Comparison of ENCODE assay signal across 24 cellular contexts in the genomic region with DNA sequence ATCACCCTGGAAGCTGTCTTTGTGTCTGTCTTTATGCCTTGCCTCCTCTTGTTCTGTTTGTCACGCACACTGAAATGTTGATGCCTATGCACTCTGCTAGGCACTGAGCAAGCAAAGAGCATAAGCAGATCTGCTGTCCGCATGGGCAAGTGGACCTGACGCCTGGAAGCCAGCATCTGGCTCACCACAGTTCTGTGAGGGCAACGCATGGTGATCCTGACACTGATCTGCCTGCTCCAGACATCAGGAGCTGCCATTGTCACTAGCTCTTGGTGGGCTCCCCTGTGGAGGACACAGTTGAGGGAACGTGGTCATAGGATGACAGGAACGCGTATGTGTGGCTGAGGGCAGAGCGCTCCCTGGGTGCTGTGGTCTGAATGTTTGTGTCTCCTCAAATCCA.
DNase-seq lines count a peak whose midpoint lies in the region; FAIRE-seq and TF ChIP-seq lines count a peak whose summit lies in the region.
"Had no signal": no experiment of that assay in that cellular context is flagged by ENCODE, and none has a peak within 500 bp of the region (broad histone marks: within the 10 kb centered on the region; RNA-seq: fewer than 3 reads in every experiment).

No MANE protein-coding gene starts in this region.

- no peak overlapping the region for H3K27ac Mint-ChIP-seq in endothelial cell (ENCODE audit: unreplicated experiment)
- H3K27ac Mint-ChIP-seq: CD14-positive monocyte, IgD-negative memory B cell had no signal

- peak; percentile 64 for FAIRE-seq in bronchial epithelial cell (lab: Jason Lieb, UNC)
- FAIRE-seq: A204.1, GM19239, H1, HTR-8/SVneo had no signal

- H3K4me3 Mint-ChIP-seq in endothelial cell (ENCODE audit: unreplicated experiment) = no peak overlapping the region
- H3K4me3 Mint-ChIP-seq: CD14-positive monocyte, IgD-negative memory B cell had no signal

- no peak for TF ChIP-seq POLR2A in vagina (IDR thresholded peaks at IDR 0.05)

- H3K4me1 ChIP-seq in BE2C (peaks cover 16% of the 10 kb centered on the region), vagina (peaks cover 32% of the 10 kb centered on the region)

- H3K9me3 Mint-ChIP-seq in endothelial cell (ENCODE audit: unreplicated experiment) = no peaks in the 10 kb centered on the region

- no peaks in the 10 kb centered on the region for H3K27me3 ChIP-seq in BE2C
- H3K27me3 ChIP-seq in bronchial epithelial cell (ENCODE audit: control insufficient read depth, insufficient read depth, low read length) = peaks cover 1% of the 10 kb centered on the region
- H3K27me3 ChIP-seq in vagina = no peaks in the 10 kb centered on the region

- no peaks in the 10 kb centered on the region for H3K27me3 Mint-ChIP-seq in endothelial cell (ENCODE audit: unreplicated experiment)

- H3K4me3 ChIP-seq in BE2C (ENCODE audit: low read depth, low read length) (no peak overlapping the region), bronchial epithelial cell (ENCODE audit: low read depth, low read length) (no peak overlapping the region), vagina (no peak overlapping the region)

- TF ChIP-seq CTCF in BE2C (IDR thresholded peaks at IDR 0.05; ENCODE audit: low read depth, low read length) (no peak), bronchial epithelial cell (IDR thresholded peaks at IDR 0.05; ENCODE audit: insufficient read depth, low read length, severe bottlenecking) (no peak), endothelial cell (IDR thresholded peaks at IDR 0.05; ENCODE audit: unreplicated experiment) (no peak), vagina (IDR thresholded peaks at IDR 0.05) (no peak)

- H3K9me3 ChIP-seq in BE2C (no peaks in the 10 kb centered on the region), vagina (no peaks in the 10 kb centered on the region)

- 0 out of 2 replicates have a peak, but pooled peaks cover 4% of the 10 kb centered on the region for H3K36me3 ChIP-seq in BE2C
- no peaks in the 10 kb centered on the region for H3K36me3 ChIP-seq in bronchial epithelial cell (ENCODE audit: control insufficient read depth, insufficient read depth, low read length)
- no peaks in the 10 kb centered on the region for H3K36me3 ChIP-seq in vagina

- H3K36me3 Mint-ChIP-seq in endothelial cell (ENCODE audit: low read depth, unreplicated experiment) = peaks cover 4% of the 10 kb centered on the region
- H3K36me3 Mint-ChIP-seq: CD14-positive monocyte, IgD-negative memory B cell had no signal

- H3K27ac ChIP-seq in vagina = no peak overlapping the region

- intact Hi-C loops in posterior vena cava (cut with DNase I) = loop anchor here in 1 of 2 donors (5.0 to 10.0 kb wide), 2 partner anchors 172 to 1085 kb away; no protein-coding TSS in a partner anchor
- intact Hi-C loops in vagina (cut with DNase I) = no loop called here

- H3K4me1 Mint-ChIP-seq in endothelial cell (ENCODE audit: unreplicated experiment) = peaks cover 33% of the 10 kb centered on the region
- H3K4me1 Mint-ChIP-seq: IgD-negative memory B cell had no signal

- DNase-seq in BE2C = peak; percentile 52
- peak; percentile 49 for DNase-seq in M059J (ENCODE audit: low read depth)
- DNase-seq in bronchial epithelial cell (ENCODE audit: low read depth) = no peak
- peak; percentile 41 for DNase-seq in posterior vena cava (ENCODE audit: low spot score)
- DNase-seq in endothelial cell (ENCODE audit: low spot score) = no peak
- no peak for DNase-seq in vagina (ENCODE audit: extremely low spot score in 2 of 2)
- no peak for DNase-seq in anterior cingulate cortex (lab: John Stamatoyannopoulos, UW)
- DNase-seq: DMS53, EL, GF-D8, MV-4-11, NCI-H1105 treated with DMSO at 0.1 percent for 48 hours, NCI-H2081 treated with DMSO at 0.1 percent for 48 hours, NCI-H2171 treated with DMSO at 0.1 percent for 48 hours, NCI-H446, NCI-H526, OCI-M1, SHP77 had no signal

Comparison
In these comparisons a context has a peak if more than half of its experiments do, and no peak if none do; other contexts are left out.
1. DNase-seq: peak in BE2C (single experiment), M059J (single experiment) and posterior vena cava (single experiment); none in bronchial epithelial cell (single experiment), endothelial cell (single experiment), vagina (0 of 2) and anterior cingulate cortex (0 of 58).